ENCODE assay signal across 1 cellular context in genomic region chr1:93345633-93346471, GRCh38.
TF ChIP-seq lines count a peak whose summit lies in the region.

TSS of gene DR1 (plus strand) at chr1:93345907. CDS start at chr1:93346646, 739 bp downstream.

TF ChIP-seq in HepG2, 621 proteins besides CTCF, POLR2A, EP300 and RAD21 (continued from another document and continues in another):
- TF ChIP-seq ZNF546 (CRISPR knock-in tag; conservative IDR thresholded peaks at IDR 0.05) = no peak; the same call in 1 of the 2 replicates
- peak; percentile 85 for TF ChIP-seq MYPOP (CRISPR knock-in tag; IDR thresholded peaks at IDR 0.05)
- peak; percentile 10 for TF ChIP-seq TBL1XR1 (IDR thresholded peaks at IDR 0.05; ENCODE audit: borderline replicate concordance, low read length, partially characterized antibody)
- TF ChIP-seq GATAD1 (CRISPR knock-in tag; IDR thresholded peaks at IDR 0.05) = peak; percentile 92
- TF ChIP-seq ZNF3 (CRISPR knock-in tag; IDR thresholded peaks at IDR 0.05) = no peak
- TF ChIP-seq MXD3 (CRISPR knock-in tag; IDR thresholded peaks at IDR 0.05) = peak; percentile 78
- TF ChIP-seq ZBTB33 (CRISPR knock-in tag; IDR thresholded peaks at IDR 0.05) = peak; percentile 56; the same call in 1 of the 2 replicates
- no peak for TF ChIP-seq HDAC6 (IDR thresholded peaks at IDR 0.05; ENCODE audit: low read depth, low read length)
- no peak for TF ChIP-seq RARG (CRISPR knock-in tag; IDR thresholded peaks at IDR 0.05; ENCODE audit: low read depth)
- no peak for TF ChIP-seq PLSCR1 (CRISPR knock-in tag; IDR thresholded peaks at IDR 0.05; ENCODE audit: borderline replicate concordance)
- TF ChIP-seq ZNF432 (CRISPR knock-in tag; IDR thresholded peaks at IDR 0.05; ENCODE audit: borderline replicate concordance) = no peak
- TF ChIP-seq CBX2 (IDR thresholded peaks at IDR 0.05; ENCODE audit: low read depth, low read length) = no peak
- TF ChIP-seq CBX2 (CRISPR knock-in tag; IDR thresholded peaks at IDR 0.05; ENCODE audit: low read depth) = 0 out of 2 replicates have a peak, but pooled peaks have one; percentile 67
- TF ChIP-seq ETV5 (CRISPR knock-in tag; IDR thresholded peaks at IDR 0.05; ENCODE audit: borderline replicate concordance) = peak; percentile 98
- TF ChIP-seq ZNF780A (CRISPR knock-in tag; IDR thresholded peaks at IDR 0.05) = peak; percentile 70; the same call in 1 of the 2 replicates
- TF ChIP-seq ARID5B (CRISPR knock-in tag; IDR thresholded peaks at IDR 0.05) = peak; percentile 89
- peak; percentile 34; the same call in 1 of the 2 replicates for TF ChIP-seq TRAFD1 (CRISPR knock-in tag; IDR thresholded peaks at IDR 0.05; ENCODE audit: borderline replicate concordance)
- no peak; the same call in 1 of the 2 replicates for TF ChIP-seq ZNF33B (CRISPR knock-in tag; IDR thresholded peaks at IDR 0.05)
- TF ChIP-seq ZSCAN20 (CRISPR knock-in tag; IDR thresholded peaks at IDR 0.05; ENCODE audit: borderline replicate concordance) = no peak; the same call in 1 of the 2 replicates
- no peak for TF ChIP-seq ATF7 (IDR thresholded peaks at IDR 0.05)
- peak; percentile 44; the same call in 1 of the 2 replicates for TF ChIP-seq ATF7 (CRISPR knock-in tag; IDR thresholded peaks at IDR 0.05)
- 0 out of 2 replicates have a peak, but pooled peaks have one; percentile 59 for TF ChIP-seq ZNF225 (CRISPR knock-in tag; IDR thresholded peaks at IDR 0.05)
- TF ChIP-seq ZNF138 (CRISPR knock-in tag; IDR thresholded peaks at IDR 0.05; ENCODE audit: low read depth) = no peak; the same call in 1 of the 2 replicates
- peak; percentile 76; the same call in 1 of the 2 replicates for TF ChIP-seq ZZZ3 (CRISPR knock-in tag; IDR thresholded peaks at IDR 0.05; ENCODE audit: borderline replicate concordance)
- TF ChIP-seq ZNF567 (CRISPR knock-in tag; IDR thresholded peaks at IDR 0.05; ENCODE audit: borderline replicate concordance) = no peak
- no peak for TF ChIP-seq CREB3 (CRISPR knock-in tag; IDR thresholded peaks at IDR 0.05)
- no peak for TF ChIP-seq GTF2F1 (IDR thresholded peaks at IDR 0.05; ENCODE audit: low read length)
- TF ChIP-seq ZNF549 (CRISPR knock-in tag; IDR thresholded peaks at IDR 0.05) = no peak
- TF ChIP-seq PAF1 (CRISPR knock-in tag; IDR thresholded peaks at IDR 0.05) = no peak
- TF ChIP-seq CEBPG (CRISPR knock-in tag; IDR thresholded peaks at IDR 0.05) = peak; percentile 53
- TF ChIP-seq CENPT (CRISPR knock-in tag; IDR thresholded peaks at IDR 0.05; ENCODE audit: low read depth) = no peak
- no peak for TF ChIP-seq MAFF (IDR thresholded peaks at IDR 0.05; ENCODE audit: low read depth, low read length)
- TF ChIP-seq HNRNPLL (IDR thresholded peaks at IDR 0.05; ENCODE audit: low read depth, low read length, poor library complexity, severe bottlenecking) = peak; percentile 78
- no peak for TF ChIP-seq EZH2 (conservative IDR thresholded peaks at IDR 0.05; ENCODE audit: low read depth, low read length)
- peak; percentile 60; the same call in 1 of the 2 replicates for TF ChIP-seq ZNF510 (CRISPR knock-in tag; IDR thresholded peaks at IDR 0.05; ENCODE audit: low read depth)
- TF ChIP-seq ZC3H13 (CRISPR knock-in tag; IDR thresholded peaks at IDR 0.05) = peak; percentile 95; the same call in 1 of the 2 replicates
- TF ChIP-seq NFYB (CRISPR knock-in tag; IDR thresholded peaks at IDR 0.05) = peak; percentile 37; the same call in 1 of the 2 replicates
- TF ChIP-seq ZKSCAN1 (IDR thresholded peaks at IDR 0.05; ENCODE audit: low read length) = no peak
- TF ChIP-seq JUND (CRISPR knock-in tag; IDR thresholded peaks at IDR 0.05) = peak; percentile 66; the same call in 1 of the 2 replicates
- TF ChIP-seq GFI1 (CRISPR knock-in tag; IDR thresholded peaks at IDR 0.05; ENCODE audit: borderline replicate concordance) = peak; percentile 66; the same call in 1 of the 2 replicates
- TF ChIP-seq TAF1 (CRISPR knock-in tag; IDR thresholded peaks at IDR 0.05) = peak; percentile 96
- peak; percentile 93 for TF ChIP-seq REPIN1 (CRISPR knock-in tag; IDR thresholded peaks at IDR 0.05; ENCODE audit: borderline replicate concordance, low read depth)
- TF ChIP-seq SMARCC2 (IDR thresholded peaks at IDR 0.05) = no peak
- no peak for TF ChIP-seq ZNF512 (CRISPR knock-in tag; IDR thresholded peaks at IDR 0.05)
- TF ChIP-seq ZNF550 (CRISPR knock-in tag; IDR thresholded peaks at IDR 0.05; ENCODE audit: borderline replicate concordance) = no peak; the same call in 1 of the 2 replicates
- peak; percentile 47 for TF ChIP-seq PTBP1 (IDR thresholded peaks at IDR 0.05; ENCODE audit: low read depth, low read length, poor library complexity, severe bottlenecking)
- peak; percentile 98 for TF ChIP-seq SALL1 (CRISPR knock-in tag; IDR thresholded peaks at IDR 0.05)
- no peak for TF ChIP-seq RAD51 (IDR thresholded peaks at IDR 0.05; ENCODE audit: borderline replicate concordance)
- TF ChIP-seq GATA4 (IDR thresholded peaks at IDR 0.05; ENCODE audit: borderline replicate concordance, low read depth) = no peak
- peak; percentile 83; the same call in 1 of the 2 replicates for TF ChIP-seq IRF1 (CRISPR knock-in tag; IDR thresholded peaks at IDR 0.05; ENCODE audit: low read depth)
- peak; percentile 76; the same call in 1 of the 2 replicates for TF ChIP-seq MTA1 (CRISPR knock-in tag; IDR thresholded peaks at IDR 0.05; ENCODE audit: borderline replicate concordance)
- peak; percentile 99 for TF ChIP-seq KMT2A (CRISPR knock-in tag; IDR thresholded peaks at IDR 0.05)
- TF ChIP-seq ZFP36 (IDR thresholded peaks at IDR 0.05; ENCODE audit: borderline replicate concordance, low read depth, low read length, partially characterized antibody) = no peak
- TF ChIP-seq GLI4 (CRISPR knock-in tag; IDR thresholded peaks at IDR 0.05; ENCODE audit: borderline replicate concordance) = peak; percentile 79; the same call in 1 of the 2 replicates
- peak; percentile 92 for TF ChIP-seq ZNF274 (CRISPR knock-in tag; IDR thresholded peaks at IDR 0.05)
- TF ChIP-seq ZNF383 (CRISPR knock-in tag; IDR thresholded peaks at IDR 0.05; ENCODE audit: borderline replicate concordance) = 0 out of 2 replicates have a peak, but pooled peaks have one; percentile 46
- peak; percentile 63; the same call in 1 of the 2 replicates for TF ChIP-seq KDM5A (IDR thresholded peaks at IDR 0.05; ENCODE audit: borderline replicate concordance, low read length)
- TF ChIP-seq TEAD2 (CRISPR knock-in tag; IDR thresholded peaks at IDR 0.05) = no peak
- peak; percentile 93 for TF ChIP-seq ZNF44 (CRISPR knock-in tag; IDR thresholded peaks at IDR 0.05)
- peak; percentile 95 for TF ChIP-seq SNAPC2 (CRISPR knock-in tag; IDR thresholded peaks at IDR 0.05)
- peak; percentile 73; the same call in 1 of the 2 replicates for TF ChIP-seq NFKB2 (CRISPR knock-in tag; IDR thresholded peaks at IDR 0.05; ENCODE audit: borderline replicate concordance)
- peak; percentile 83 for TF ChIP-seq KLF6 (CRISPR knock-in tag; IDR thresholded peaks at IDR 0.05)
- no peak for TF ChIP-seq ZSCAN30 (CRISPR knock-in tag; IDR thresholded peaks at IDR 0.05)
